In genomic region chr22:23767673-23768548, GRCh38 we compare ENCODE assay signal across 8 cellular contexts. TPM values are rescaled to one million over a fixed set of nuclear protein-coding genes. Genes with fewer than 3 reads are reported as not detected.
DNase-seq lines count a peak whose midpoint lies in the region; ATAC-seq and TF ChIP-seq lines count a peak whose summit lies in the region.

Gene CHCHD10 (minus strand): TSS chr22:23767972. CDS start chr22:23767874, 98 bp downstream.

- H3K36me3 Mint-ChIP-seq in activated T-helper 1 cell treated with anti-CD3 and anti-CD28 coated beads, Interleukin-12 subunit alpha, Interleukin-12 subunit beta, Interleukin-2, Interleukin-4 antibody, amounts not matched to agents 30 ng/mL and 10 ng/mL and 1 ng/mL, durations not matched to agents 14 hours and 24 hours and 36 hours (ENCODE audit: low read depth), result peaks cover 9% of the 10 kb centered on the region
- H3K36me3 Mint-ChIP-seq in naive thymus-derived CD8-positive, alpha-beta T cell, result peaks cover 0 to 2% (median 0%) of the 10 kb centered on the region in 3 donors

- no peaks in the 10 kb centered on the region for H3K27me3 ChIP-seq in Panc1 (ENCODE audit: control insufficient read depth, insufficient read depth, low read length)

- H3K27ac ChIP-seq in Panc1 (ENCODE audit: low read length), result peak within 1 kb of the TSS; percentile 75

- no peaks in the 10 kb centered on the region for H3K9me3 ChIP-seq in Panc1 (ENCODE audit: control insufficient read depth, insufficient read depth, low read depth, low read length)

- H3K4me3 ChIP-seq in Panc1 (ENCODE audit: low read depth in 2 of 2, low read length in 2 of 2), result peak within 1 kb of the TSS; percentile 60 to 65
- H3K4me3 ChIP-seq in fibroblast of mammary gland (ENCODE audit: control insufficient read depth, low read depth, low read length), result peak within 1 kb of the TSS; percentile 60

- DNase-seq in NCI-H2029 (lab: John Stamatoyannopoulos, UW) (peak; percentile 54), NCI-H2029 treated with DMSO at 0.1 percent for 48 hours (lab: John Stamatoyannopoulos, UW) (no peak), HUDEP-2 (lab: John Stamatoyannopoulos, UW; ENCODE audit: unreplicated experiment in 76 of 76) (peak in 72 of 76 experiments; percentile 8 to 86 (median 66)), Panc1 (ENCODE audit: low read depth, low spot score) (peak; percentile 18), fibroblast of mammary gland (ENCODE audit: low read depth) (peak; percentile 74)
- peak; percentile 77 for DNase-seq in activated T-helper 1 cell treated with anti-CD3 and anti-CD28 coated beads, Interleukin-12 subunit alpha, Interleukin-12 subunit beta, Interleukin-2, Interleukin-4 antibody, amounts not matched to agents 30 ng/mL and 10 ng/mL and 1 ng/mL, durations not matched to agents 14 hours and 24 hours and 36 hours (ENCODE audit: low spot score)
- DNase-seq in naive thymus-derived CD8-positive, alpha-beta T cell, result peak; percentile 59 to 83 (median 75)
- peak; percentile 40 to 73 (median 68) for DNase-seq in stimulated activated naive CD4-positive, alpha-beta T cell (lab: John Stamatoyannopoulos, UW)

- peak within 1 kb of the TSS; percentile 67 for H3K27ac Mint-ChIP-seq in activated T-helper 1 cell treated with anti-CD3 and anti-CD28 coated beads, Interleukin-12 subunit alpha, Interleukin-12 subunit beta, Interleukin-2, Interleukin-4 antibody, amounts not matched to agents 30 ng/mL and 10 ng/mL and 1 ng/mL, durations not matched to agents 14 hours and 24 hours and 36 hours
- peak within 1 kb of the TSS; percentile 58 to 92 (median 75) for H3K27ac Mint-ChIP-seq in naive thymus-derived CD8-positive, alpha-beta T cell

- POLR2A ChIA-PET in Panc1 (lab: Charles Lee), result no interaction called here
- POLR2A ChIA-PET in naive thymus-derived CD8-positive, alpha-beta T cell (lab: Charles Lee), result interaction anchor here (0.9 to 8.2 kb wide), 6 partner anchors 9 to 51 kb away, joined by 3 to 65 read pairs (median 6); partner anchors contain the start of genes SMARCB1, VPREB3 and ZNF70

- peak; percentile 86 for ATAC-seq in Panc1
- peak; percentile 67 to 70 for ATAC-seq in naive thymus-derived CD8-positive, alpha-beta T cell

- no peaks in the 10 kb centered on the region; the same call in 1 of the 2 replicates for H3K36me3 ChIP-seq in Panc1 (ENCODE audit: control insufficient read depth, insufficient read depth, low read length)

- CTCF ChIA-PET in Panc1 (lab: Charles Lee), result interaction anchor here (0.6 to 0.8 kb wide), 2 partner anchors 9 to 90 kb away, joined by 3 to 4 read pairs; partner anchors contain the start of gene SLC2A11

- no peaks in the 10 kb centered on the region for H3K9me3 Mint-ChIP-seq in activated T-helper 1 cell treated with anti-CD3 and anti-CD28 coated beads, Interleukin-12 subunit alpha, Interleukin-12 subunit beta, Interleukin-2, Interleukin-4 antibody, amounts not matched to agents 30 ng/mL and 10 ng/mL and 1 ng/mL, durations not matched to agents 14 hours and 24 hours and 36 hours
- no peaks in the 10 kb centered on the region for H3K9me3 Mint-ChIP-seq in naive thymus-derived CD8-positive, alpha-beta T cell

- intact Hi-C loops in Panc1 (cut with micrococcal nuclease; ENCODE audit: unreplicated experiment), result no loop called here
- intact Hi-C loops in activated T-helper 1 cell treated with anti-CD3 and anti-CD28 coated beads, Interleukin-12 subunit alpha, Interleukin-12 subunit beta, Interleukin-2, Interleukin-4 antibody, amounts not matched to agents 30 ng/mL and 10 ng/mL and 1 ng/mL, durations not matched to agents 14 hours and 24 hours and 36 hours (cut with micrococcal nuclease), result loop anchor here (1.0 to 5.0 kb wide), 7 partner anchors 19 to 226 kb away; partner anchors contain the start of gene DERL3

- in situ Hi-C loops in Panc1 (cut with HindIII; ENCODE audit: low pct_unique_long_range_greater_than_20kb, low sequenced_read_pairs), result no loop called here

- BruUV-seq in Panc1 (replicated peaks; lab: Mats Ljungman, UMichigan), result no TSS peak

- TF ChIP-seq CTCF in Panc1 (IDR thresholded peaks at IDR 0.05), result peak; percentile 85
- TF ChIP-seq CTCF in fibroblast of mammary gland (conservative IDR thresholded peaks at IDR 0.05; ENCODE audit: control insufficient read depth, insufficient read depth, low read depth, low read length), result peak; percentile 71

- peaks cover 24% of the 10 kb centered on the region for H3K4me1 Mint-ChIP-seq in activated T-helper 1 cell treated with anti-CD3 and anti-CD28 coated beads, Interleukin-12 subunit alpha, Interleukin-12 subunit beta, Interleukin-2, Interleukin-4 antibody, amounts not matched to agents 30 ng/mL and 10 ng/mL and 1 ng/mL, durations not matched to agents 14 hours and 24 hours and 36 hours (ENCODE audit: low read depth)
- H3K4me1 Mint-ChIP-seq in naive thymus-derived CD8-positive, alpha-beta T cell, result peaks cover 13 to 67% (median 55%) of the 10 kb centered on the region in 4 donors

- 0 out of 2 replicates have a peak, but pooled peaks cover 5% of the 10 kb centered on the region for H3K4me1 ChIP-seq in Panc1 (ENCODE audit: control insufficient read depth, insufficient read depth, low read length)

- H3K4me3 Mint-ChIP-seq in activated T-helper 1 cell treated with anti-CD3 and anti-CD28 coated beads, Interleukin-12 subunit alpha, Interleukin-12 subunit beta, Interleukin-2, Interleukin-4 antibody, amounts not matched to agents 30 ng/mL and 10 ng/mL and 1 ng/mL, durations not matched to agents 14 hours and 24 hours and 36 hours, result peak within 1 kb of the TSS; percentile 86
- peak within 1 kb of the TSS; percentile 80 to 90 (median 83) for H3K4me3 Mint-ChIP-seq in naive thymus-derived CD8-positive, alpha-beta T cell

- H3K27me3 Mint-ChIP-seq in activated T-helper 1 cell treated with anti-CD3 and anti-CD28 coated beads, Interleukin-12 subunit alpha, Interleukin-12 subunit beta, Interleukin-2, Interleukin-4 antibody, amounts not matched to agents 30 ng/mL and 10 ng/mL and 1 ng/mL, durations not matched to agents 14 hours and 24 hours and 36 hours (ENCODE audit: insufficient read depth), result peaks cover 6% of the 10 kb centered on the region
- H3K27me3 Mint-ChIP-seq in naive thymus-derived CD8-positive, alpha-beta T cell, result no peaks in the 10 kb centered on the region

RNA-seq across cellular contexts. Expression of gene CHCHD10, which starts in this region (rescaled TPM):
- total RNA-seq in Panc1 (2021; ENCODE audit: unreplicated experiment), result 84.4 TPM
- polyA plus RNA-seq in Panc1 (2012; ENCODE audit: insufficient read length), result 144 TPM
- total RNA-seq in activated T-helper 1 cell treated with anti-CD3 and anti-CD28 coated beads, Interleukin-12 subunit alpha, Interleukin-12 subunit beta, Interleukin-2, Interleukin-4 antibody, amounts not matched to agents 30 ng/mL and 10 ng/mL and 1 ng/mL, durations not matched to agents 14 hours and 24 hours and 36 hours, result 89.1 and 96.4 TPM in 2 replicates
- 10 to 100 TPM; 44.3 to 47.4 TPM for total RNA-seq in naive thymus-derived CD8-positive, alpha-beta T cell
- polyA plus RNA-seq in naive thymus-derived CD8-positive, alpha-beta T cell, result 10 to 100 TPM; 26.1 to 37.6 (median 36.0) TPM
